Comparison of ENCODE assay signal across 8 cellular contexts in genomic region chr3:51500632-51501131, GRCh38. TPM values are rescaled to one million over a fixed set of nuclear protein-coding genes. Genes with fewer than 3 reads are reported as not detected.
DNase-seq lines count a peak whose midpoint lies in the region; ATAC-seq, FAIRE-seq and TF ChIP-seq lines count a peak whose summit lies in the region.

No MANE protein-coding gene starts in this region.

- H3K36me3 Mint-ChIP-seq in activated B cell treated with CpG ODN at 0.5 μM for 24 hours (ENCODE audit: low read depth) (peaks cover 8% of the 10 kb centered on the region), glutamatergic neuron (ENCODE audit: unreplicated experiment) (no peaks in the 10 kb centered on the region)

- H3K4me3 Mint-ChIP-seq in activated B cell treated with CpG ODN at 0.5 μM for 24 hours (peak overlapping the region; percentile 89), glutamatergic neuron (ENCODE audit: unreplicated experiment) (peak overlapping the region; percentile 93)

- H3K27me3 Mint-ChIP-seq in activated B cell treated with CpG ODN at 0.5 μM for 24 hours, result no peaks in the 10 kb centered on the region
- H3K27me3 Mint-ChIP-seq in glutamatergic neuron (ENCODE audit: unreplicated experiment), result peaks cover 2% of the 10 kb centered on the region

- TF ChIP-seq CTCF in activated B cell treated with CpG ODN at 0.5 μM for 24 hours (IDR thresholded peaks at IDR 0.05) (no peak), glutamatergic neuron (IDR thresholded peaks at IDR 0.05; ENCODE audit: partially characterized antibody, unreplicated experiment) (no peak)

- POLR2A ChIA-PET in activated B cell treated with CpG ODN at 0.5 μM for 24 hours (lab: Charles Lee), result interaction anchor here (0.6 to 5.4 kb wide), 35 partner anchors 9 to 1695 kb away, joined by 3 to 94 read pairs (median 9); partner anchors contain the start of genes C3orf18, DUSP7, HEMK1 and MANF

- DNase-seq in GM12891 (ENCODE audit: insufficient read length, low spot score), result no peak
- DNase-seq in activated B cell treated with CpG ODN at 0.5 μM for 24 hours, result no peak
- DNase-seq in glutamatergic neuron, result no peak
- no peak for DNase-seq in skeletal muscle cell (ENCODE audit: low read depth)
- DNase-seq in SHP77 treated with DMSO at 0.1 percent for 48 hours (lab: John Stamatoyannopoulos, UW), result no peak
- no peak for DNase-seq in activated gamma-delta T cell treated with Interleukin-2 at 50 U/mL for 16 hours

- no peaks in the 10 kb centered on the region for H3K9me3 Mint-ChIP-seq in activated B cell treated with CpG ODN at 0.5 μM for 24 hours
- peaks cover 13% of the 10 kb centered on the region for H3K9me3 Mint-ChIP-seq in glutamatergic neuron (ENCODE audit: unreplicated experiment)

- TF ChIP-seq POLR2A in GM12891 (IDR thresholded peaks at IDR 0.05; ENCODE audit: low read depth, low read length), result no peak

- H3K4me3 ChIP-seq in skeletal muscle cell (ENCODE audit: low read depth, low read length), result peak overlapping the region; percentile 18

- H3K4me1 Mint-ChIP-seq in activated B cell treated with CpG ODN at 0.5 μM for 24 hours (peaks cover 22% of the 10 kb centered on the region), glutamatergic neuron (ENCODE audit: low read depth, unreplicated experiment) (no peaks in the 10 kb centered on the region)

- peak; percentile 26 for FAIRE-seq in GM12891 (lab: Jason Lieb, UNC)

- ATAC-seq in activated B cell treated with CpG ODN at 0.5 μM for 24 hours (ENCODE audit: low read depth) (no peak), GM18517 (IDR thresholded peaks at IDR 0.05; ENCODE audit: unreplicated experiment) (no peak), HG02973 (IDR thresholded peaks at IDR 0.05; ENCODE audit: unreplicated experiment) (no peak)

- CTCF ChIA-PET in activated B cell treated with CpG ODN at 0.5 μM for 24 hours (lab: Charles Lee), result interaction anchor here (0.9 to 6.1 kb wide), 12 partner anchors 12 to 885 kb away, joined by 3 to 114 read pairs (median 6); partner anchors contain the start of genes RAD54L2 and TEX264

- H3K27ac Mint-ChIP-seq in activated B cell treated with CpG ODN at 0.5 μM for 24 hours (peak overlapping the region; percentile 91), glutamatergic neuron (ENCODE audit: unreplicated experiment) (no peak overlapping the region)

- intact Hi-C loops in activated B cell treated with CpG ODN at 0.5 μM for 24 hours (cut with micrococcal nuclease), result loop anchor here (1.0 to 10.0 kb wide), 7 partner anchors 64 to 1187 kb away; partner anchors contain the start of genes CISH, GNL3, MANF and PBRM1

TF ChIP-seq in GM12891, 5 proteins besides CTCF, POLR2A, EP300 and RAD21:
- TF ChIP-seq PAX5 (IDR thresholded peaks at IDR 0.05; ENCODE audit: insufficient read depth, low read length, severe bottlenecking) (no peak), POLR2AphosphoS5 (IDR thresholded peaks at IDR 0.05; ENCODE audit: low read depth, low read length) (no peak), TAF1 (IDR thresholded peaks at IDR 0.05; ENCODE audit: low read depth, low read length) (no peak), SPI1 (IDR thresholded peaks at IDR 0.05; ENCODE audit: low read depth, low read length) (no peak), POU2F2 (IDR thresholded peaks at IDR 0.05; ENCODE audit: low read depth, low read length) (no peak)

RNA-seq across cellular contexts. Expression of gene DCAF1, which starts 0.9 kb away (rescaled TPM):
- polyA plus RNA-seq in GM12891 (2012; ENCODE audit: low read depth, missing spikeins), result 10.4 TPM
- 33.1 and 37.4 TPM in 2 replicates for total RNA-seq in activated B cell treated with CpG ODN at 0.5 μM for 24 hours
- 15.4 TPM for total RNA-seq in glutamatergic neuron (ENCODE audit: unreplicated experiment)

RNA-seq across cellular contexts. Expression of gene RAD54L2, which starts 37.8 kb away (rescaled TPM):
- 5.0 TPM for polyA plus RNA-seq in GM12891 (2012; ENCODE audit: low read depth, missing spikeins)
- 34.3 and 39.3 TPM in 2 replicates for total RNA-seq in activated B cell treated with CpG ODN at 0.5 μM for 24 hours
- 64.3 TPM for total RNA-seq in glutamatergic neuron (ENCODE audit: unreplicated experiment)
